Comparison of ENCODE assay signal across 1 cellular context in genomic region chr4:1874207-1874606, GRCh38.
A peak's percentile ranks its signal among the peaks of the same experiment; 100 is the strongest.
TF ChIP-seq lines count a peak whose summit lies in the region.

No MANE protein-coding gene starts in this region.

TF ChIP-seq in K562, 482 proteins besides CTCF, POLR2A, EP300 and RAD21:
- TF ChIP-seq MEIS2 (IDR thresholded peaks at IDR 0.05; ENCODE audit: partially characterized antibody) (peak; percentile 80), SMAD4 (CRISPR knock-in tag; conservative IDR thresholded peaks at IDR 0.05) (no peak), L3MBTL2 (IDR thresholded peaks at IDR 0.05) (no peak), ZNF639 (CRISPR knock-in tag; conservative IDR thresholded peaks at IDR 0.05 in 1 of 2, IDR thresholded peaks at IDR 0.05 in 1 of 2) (no peak)
